In the genomic region with DNA sequence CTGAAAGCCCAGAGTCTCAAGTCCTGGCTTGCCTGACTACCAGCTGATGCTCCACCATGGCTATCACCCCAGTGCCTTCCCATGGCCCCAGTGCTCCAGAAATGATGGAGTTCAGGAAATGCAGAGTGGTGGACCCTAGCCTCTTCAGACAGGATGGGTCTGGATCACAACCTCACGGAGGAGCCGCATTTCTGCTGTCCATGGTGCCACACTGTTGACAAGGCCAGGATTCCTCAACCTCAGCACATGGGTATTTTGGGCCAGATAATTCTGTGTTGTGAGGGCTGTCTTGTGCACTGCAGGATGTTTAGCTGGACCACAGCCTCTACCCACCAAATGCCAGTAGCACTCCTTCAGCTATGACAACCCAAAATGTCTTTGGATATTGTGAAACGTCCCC, we compare ENCODE assay signal across 33 cellular contexts. TPM values are rescaled to one million over a fixed set of nuclear protein-coding genes. Genes with fewer than 3 reads are reported as not detected.
"Had no signal": no experiment of that assay in that cellular context is flagged by ENCODE, and none has a peak within 500 bp of the region (broad histone marks: within the 10 kb centered on the region; RNA-seq: fewer than 3 reads in every experiment).

No MANE protein-coding gene starts in this region.

- H3K27ac ChIP-seq: ascending aorta, cardiac muscle cell, coronary artery, dorsolateral prefrontal cortex, gastroesophageal sphincter, hepatocyte, ovary, prostate gland, sigmoid colon, thoracic aorta, uterus, VCaP had no signal

- H3K79me2 ChIP-seq: hepatocyte had no signal

- FAIRE-seq: small intestine, TTC549 had no signal

- H3K27me3 ChIP-seq: ascending aorta, ovary, uterus had no signal

- ATAC-seq: activated CD4-positive, CD25-positive, alpha-beta regulatory T cell treated with anti-CD3 and anti-CD28 coated beads, Interleukin-2, amount 50 U/mL, for 24 hours; gastroesophageal sphincter; left ventricle myocardium superior; stimulated activated effector memory CD8-positive, alpha-beta T cell treated with anti-CD3 and anti-CD28 coated beads, Interleukin-12 subunit alpha, Interleukin-12 subunit beta, amount 100 ng/mL, for 72 hours had no signal

- DNase-seq: activated CD4-positive, alpha-beta T cell treated with anti-CD3 and anti-CD28 coated beads for 48 hours; activated CD4-positive, alpha-beta T cell treated with anti-CD3 and anti-CD28 coated beads, Interleukin-2, amount 50 U/mL, for 48 hours; activated CD8-positive, alpha-beta memory T cell treated with anti-CD3 and anti-CD28 coated beads for 24 hours; activated effector memory CD4-positive, alpha-beta T cell treated with Interleukin-2 at 50 U/mL for 16 hours; activated naive CD4-positive, alpha-beta T cell treated with Interleukin-2 at 50 U/mL for 16 hours; cerebellar nuclear complex; dorsolateral prefrontal cortex; effector memory CD4-positive, alpha-beta T cell; erythroblast; islet precursor cell; left ventricle myocardium superior; mammary epithelial cell; naive B cell; nephron progenitor cell; ovary; retina; sigmoid colon; small intestine; stimulated activated CD4-positive, alpha-beta T cell treated with anti-CD3 and anti-CD28 coated beads, Interleukin-4, amount 100 ng/mL, for 24 hours; T-helper 9 cell; uterus had no signal

- H3K9me3 ChIP-seq: ascending aorta, gastroesophageal sphincter, ovary, prostate gland, sigmoid colon, thoracic aorta, uterus had no signal

- H3K4me1 ChIP-seq: ascending aorta, prostate gland, uterus had no signal

- H2AFZ ChIP-seq: hepatocyte had no signal

- H3K36me3 ChIP-seq: ascending aorta, cardiac muscle cell, gastroesophageal sphincter, ovary, prostate gland, sigmoid colon, thoracic aorta, uterus had no signal

- H3K4me3 ChIP-seq: ascending aorta, cardiac muscle cell, coronary artery, dorsolateral prefrontal cortex, gastroesophageal sphincter, hepatocyte, ovary, prostate gland, sigmoid colon, thoracic aorta, uterus had no signal

- H3K4me2 ChIP-seq: hepatocyte had no signal

RNA-seq across cellular contexts. Expression of a gene that starts 6.7 kb away (rescaled TPM):
- total RNA-seq: ascending aorta, hepatocyte, left ventricle myocardium superior, mammary epithelial cell, mucosa of gallbladder, thoracic aorta had no signal
- polyA plus RNA-seq: cardiac muscle cell, hepatocyte, mammary epithelial cell, sigmoid colon had no signal
